ENCODE assay signal across 34 cellular contexts in the genomic region with DNA sequence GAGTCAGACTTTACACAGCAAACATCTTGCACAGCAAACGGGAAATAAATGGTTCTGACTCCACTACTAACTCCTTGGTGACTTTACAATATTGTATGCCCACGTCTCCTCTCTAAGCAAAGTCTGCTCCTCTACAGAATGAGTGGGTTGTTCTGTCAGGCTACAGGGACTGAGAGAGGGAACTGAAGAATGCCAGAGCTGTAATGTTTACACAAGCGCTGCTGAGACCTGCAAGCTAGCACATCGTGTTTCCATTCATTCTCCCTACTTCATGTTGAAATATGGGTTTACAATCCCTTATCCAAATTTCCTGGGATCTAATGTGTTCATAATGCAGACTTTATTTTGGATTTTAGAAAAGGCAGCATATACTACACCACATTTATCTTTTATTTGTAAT. TPM values are rescaled to one million over a fixed set of nuclear protein-coding genes. Genes with fewer than 3 reads are reported as not detected.
"Had no signal": no experiment of that assay in that cellular context is flagged by ENCODE, and none has a peak within 500 bp of the region (broad histone marks: within the 10 kb centered on the region; RNA-seq: fewer than 3 reads in every experiment).

No MANE protein-coding gene starts in this region.

- H3K4me3 ChIP-seq: ascending aorta, breast epithelium, cardiac muscle cell, colonic mucosa had no signal

- H3K4me1 Mint-ChIP-seq: activated B cell treated with CpG ODN at 0.5 μM for 24 hours; activated CD8-positive, alpha-beta memory T cell treated with anti-CD3 and anti-CD28 coated beads, Interleukin-2, amount 10 ng/mL, durations not matched to agents 7 days and 5 days; activated naive CD8-positive, alpha-beta T cell treated with anti-CD3 and anti-CD28 coated beads, Interleukin-2, amount 10 ng/mL, durations not matched to agents 7 days and 5 days had no signal

- H3K27ac Mint-ChIP-seq: activated B cell treated with CpG ODN at 0.5 μM for 24 hours; activated CD4-positive, alpha-beta memory T cell treated with anti-CD3 and anti-CD28 coated beads for 36 hours; activated CD8-positive, alpha-beta memory T cell treated with anti-CD3 and anti-CD28 coated beads, Interleukin-2, amount 10 ng/mL, durations not matched to agents 7 days and 5 days; activated CD8-positive, alpha-beta T cell treated with anti-CD3 and anti-CD28 coated beads, Interleukin-2, amount 10 ng/mL, durations not matched to agents 7 days and 5 days; activated naive CD4-positive, alpha-beta T cell treated with anti-CD3 and anti-CD28 coated beads for 36 hours; activated naive CD8-positive, alpha-beta T cell treated with anti-CD3 and anti-CD28 coated beads, Interleukin-2, amount 10 ng/mL, durations not matched to agents 7 days and 5 days; activated T-helper 1 cell treated with anti-CD3 and anti-CD28 coated beads, Interleukin-12 subunit alpha, Interleukin-12 subunit beta, Interleukin-2, Interleukin-4 antibody, amounts not matched to agents 30 ng/mL and 10 ng/mL and 1 ng/mL, durations not matched to agents 14 hours and 24 hours and 36 hours; activated T-helper 2 cell treated with anti-CD3 and anti-CD28 coated beads, Interferon-gamma antibody, Interleukin-2, Interleukin-4, amounts not matched to agents 10 μg/mL and 5 μg/mL and 100 μg/mL, durations not matched to agents 14 hours and 24 hours and 36 hours; brain; T-helper 17 cell; T-helper 2 cell treated with Interferon-gamma antibody and Interleukin-4, amounts not matched to agents 5 μg/mL and 100 μg/mL, for 36 hours had no signal

- ATAC-seq: activated CD4-positive, CD25-positive, alpha-beta regulatory T cell treated with anti-CD3 and anti-CD28 coated beads, Interleukin-2, amount 50 U/mL, for 24 hours; activated CD8-positive, alpha-beta memory T cell treated with anti-CD3 and anti-CD28 coated beads, Interleukin-2, amount 10 ng/mL, durations not matched to agents 7 days and 5 days; activated CD8-positive, alpha-beta T cell treated with anti-CD3 and anti-CD28 coated beads, Interleukin-2, amount 10 ng/mL, durations not matched to agents 7 days and 5 days; activated naive CD4-positive, alpha-beta T cell treated with anti-CD3 and anti-CD28 coated beads, Interleukin-2, amount 50 U/mL, for 72 hours; T-helper 17 cell had no signal

- H3K36me3 ChIP-seq: ascending aorta, breast epithelium, cardiac muscle cell, colonic mucosa, WERI-Rb-1 had no signal

- H3K9me3 Mint-ChIP-seq: activated CD4-positive, alpha-beta memory T cell treated with anti-CD3 and anti-CD28 coated beads for 36 hours; activated naive CD8-positive, alpha-beta T cell treated with anti-CD3 and anti-CD28 coated beads, Interleukin-2, amount 10 ng/mL, durations not matched to agents 7 days and 5 days; activated T-helper 1 cell treated with anti-CD3 and anti-CD28 coated beads, Interleukin-12 subunit alpha, Interleukin-12 subunit beta, Interleukin-2, Interleukin-4 antibody, amounts not matched to agents 30 ng/mL and 10 ng/mL and 1 ng/mL, durations not matched to agents 14 hours and 24 hours and 36 hours; activated T-helper 2 cell treated with anti-CD3 and anti-CD28 coated beads, Interferon-gamma antibody, Interleukin-2, Interleukin-4, amounts not matched to agents 10 μg/mL and 5 μg/mL and 100 μg/mL, durations not matched to agents 14 hours and 24 hours and 36 hours; T-helper 2 cell treated with Interferon-gamma antibody and Interleukin-4, amounts not matched to agents 5 μg/mL and 100 μg/mL, for 36 hours had no signal

- H3K27me3 Mint-ChIP-seq: activated B cell treated with CpG ODN at 0.5 μM for 24 hours; activated CD8-positive, alpha-beta memory T cell treated with anti-CD3 and anti-CD28 coated beads, Interleukin-2, amount 10 ng/mL, durations not matched to agents 7 days and 5 days; activated naive CD8-positive, alpha-beta T cell treated with anti-CD3 and anti-CD28 coated beads, Interleukin-2, amount 10 ng/mL, durations not matched to agents 7 days and 5 days; brain had no signal

- H3K9me3 ChIP-seq: colonic mucosa had no signal

- H3K36me3 Mint-ChIP-seq: activated CD4-positive, alpha-beta memory T cell treated with anti-CD3 and anti-CD28 coated beads for 36 hours; activated CD8-positive, alpha-beta memory T cell treated with anti-CD3 and anti-CD28 coated beads, Interleukin-2, amount 10 ng/mL, durations not matched to agents 7 days and 5 days; activated naive CD4-positive, alpha-beta T cell treated with anti-CD3 and anti-CD28 coated beads, Interleukin-2, amount 50 U/mL, for 72 hours; activated naive CD8-positive, alpha-beta T cell treated with anti-CD3 and anti-CD28 coated beads, Interleukin-2, amount 10 ng/mL, durations not matched to agents 7 days and 5 days had no signal

- H3K4me3 Mint-ChIP-seq: activated B cell treated with CpG ODN at 0.5 μM for 24 hours; activated CD4-positive, alpha-beta memory T cell treated with anti-CD3 and anti-CD28 coated beads for 36 hours; activated CD8-positive, alpha-beta memory T cell treated with anti-CD3 and anti-CD28 coated beads, Interleukin-2, amount 10 ng/mL, durations not matched to agents 7 days and 5 days; activated CD8-positive, alpha-beta T cell treated with anti-CD3 and anti-CD28 coated beads, Interleukin-2, amount 10 ng/mL, durations not matched to agents 7 days and 5 days; activated naive CD4-positive, alpha-beta T cell treated with anti-CD3 and anti-CD28 coated beads for 36 hours; activated naive CD8-positive, alpha-beta T cell treated with anti-CD3 and anti-CD28 coated beads, Interleukin-2, amount 10 ng/mL, durations not matched to agents 7 days and 5 days; activated T-helper 1 cell treated with anti-CD3 and anti-CD28 coated beads, Interleukin-12 subunit alpha, Interleukin-12 subunit beta, Interleukin-2, Interleukin-4 antibody, amounts not matched to agents 30 ng/mL and 10 ng/mL and 1 ng/mL, durations not matched to agents 14 hours and 24 hours and 36 hours; brain; T-helper 17 cell; T-helper 2 cell treated with Interferon-gamma antibody and Interleukin-4, amounts not matched to agents 5 μg/mL and 100 μg/mL, for 36 hours had no signal

- H3K27ac ChIP-seq: ascending aorta, breast epithelium, cardiac muscle cell, colonic mucosa, epithelial cell of prostate, WERI-Rb-1 had no signal

- H3K4me1 ChIP-seq: ascending aorta, breast epithelium, colonic mucosa had no signal

- H3K27me3 ChIP-seq: ascending aorta, breast epithelium, cardiac muscle cell, colonic mucosa had no signal

- DNase-seq: activated B cell treated with CpG ODN at 0.5 μM for 24 hours; activated CD4-positive, alpha-beta memory T cell treated with anti-CD3 and anti-CD28 coated beads for 36 hours; activated CD4-positive, alpha-beta T cell treated with anti-CD3 and anti-CD28 coated beads for 48 hours; activated CD4-positive, alpha-beta T cell treated with anti-CD3 and anti-CD28 coated beads, Interleukin-2, amount 50 U/mL, for 1 hour; activated CD8-positive, alpha-beta memory T cell treated with anti-CD3 and anti-CD28 coated beads, Interleukin-2, amount 10 ng/mL, durations not matched to agents 7 days and 5 days; activated CD8-positive, alpha-beta memory T cell treated with anti-CD3 and anti-CD28 coated beads, Interleukin-2, amount 50 U/mL, for 4 hours; activated CD8-positive, alpha-beta T cell treated with anti-CD3 and anti-CD28 coated beads, Interleukin-2, amount 10 ng/mL, durations not matched to agents 7 days and 5 days; activated effector memory CD4-positive, alpha-beta T cell treated with anti-CD3 and anti-CD28 coated beads, Interleukin-2, amount 50 U/mL, for 16 hours; activated naive CD4-positive, alpha-beta T cell treated with anti-CD3 and anti-CD28 coated beads for 36 hours; activated naive CD8-positive, alpha-beta T cell treated with anti-CD3 and anti-CD28 coated beads, Interleukin-2, amount 10 ng/mL, durations not matched to agents 7 days and 5 days; activated T-cell treated with anti-CD3 and anti-CD28 coated beads, Interleukin-2, amount 50 U/mL, for 1 hour; activated T-cell treated with anti-CD3 and anti-CD28 coated beads, Interleukin-2, amount 50 U/mL, for 48 hours; central memory CD4-positive, alpha-beta T cell; cerebellar nuclear complex; colonic mucosa; effector CD8-positive, alpha-beta T cell; foreskin fibroblast; T-helper 1 cell; T-helper 17 cell; T1000; WERI-Rb-1 had no signal

RNA-seq across cellular contexts. Expression of gene DAB1, which starts 15.9 kb away (rescaled TPM):
- total RNA-seq: activated B cell treated with CpG ODN at 0.5 μM for 24 hours; activated CD8-positive, alpha-beta memory T cell treated with anti-CD3 and anti-CD28 coated beads for 36 hours; activated naive CD4-positive, alpha-beta T cell treated with anti-CD3 and anti-CD28 coated beads for 36 hours; activated T-helper 1 cell treated with anti-CD3 and anti-CD28 coated beads, Interleukin-12 subunit alpha, Interleukin-12 subunit beta, Interleukin-2, Interleukin-4 antibody, amounts not matched to agents 30 ng/mL and 10 ng/mL and 1 ng/mL, durations not matched to agents 14 hours and 24 hours and 36 hours; activated T-helper 2 cell treated with anti-CD3 and anti-CD28 coated beads, Interferon-gamma antibody, Interleukin-2, Interleukin-4, amounts not matched to agents 10 μg/mL and 5 μg/mL and 100 μg/mL, durations not matched to agents 14 hours and 24 hours and 36 hours; ascending aorta; dermis microvascular lymphatic vessel endothelial cell; endothelial cell of umbilical vein had no signal
- polyA plus RNA-seq: endothelial cell of umbilical vein had no signal
